ENCODE assay signal across 1 cellular context in genomic region chr17:42561908-42562844, GRCh38.
TF ChIP-seq lines count a peak whose summit lies in the region.

Gene COASY, plus strand, starts transcription at chr17:42562148. Its CDS starts 475 bp downstream, at chr17:42562623.

TF ChIP-seq in K562, 482 proteins besides CTCF, POLR2A, EP300 and RAD21 (continued from another document and continues in another):
- TF ChIP-seq UBTF (IDR thresholded peaks at IDR 0.05; ENCODE audit: borderline replicate concordance in 1 of 2, low read depth in 2 of 2, low read length in 2 of 2) (no peak), HMGXB4 (CRISPR knock-in tag; IDR thresholded peaks at IDR 0.05) (no peak), REST (CRISPR knock-in tag; IDR thresholded peaks at IDR 0.05; ENCODE audit: low read depth) (no peak), FOSL1 (tag; conservative IDR thresholded peaks at IDR 0.05) (no peak), ZNF696 (CRISPR knock-in tag; conservative IDR thresholded peaks at IDR 0.05) (no peak), ZNF395 (CRISPR knock-in tag; IDR thresholded peaks at IDR 0.05) (peak; percentile 29; the same call in 1 of the 2 replicates), ZNF511 (CRISPR knock-in tag; IDR thresholded peaks at IDR 0.05) (0 out of 2 replicates have a peak, but pooled peaks have one; percentile 25), RBM34 (IDR thresholded peaks at IDR 0.05; ENCODE audit: borderline replicate concordance, insufficient read depth, low read length) (no peak), MTA2 (IDR thresholded peaks at IDR 0.05; ENCODE audit: low read depth) (peak; percentile 57; the same call in 1 of the 2 replicates), MCM7 (IDR thresholded peaks at IDR 0.05) (no peak), CEBPZ (IDR thresholded peaks at IDR 0.05; ENCODE audit: borderline replicate concordance, low read depth, low read length) (no peak), ZNF551 (CRISPR knock-in tag; IDR thresholded peaks at IDR 0.05) (no peak), ZKSCAN1 (IDR thresholded peaks at IDR 0.05; ENCODE audit: low read depth, low read length) (no peak; the same call in 1 of the 2 replicates), HDAC3 (IDR thresholded peaks at IDR 0.05; ENCODE audit: borderline replicate concordance, partially characterized antibody) (peak; percentile 87), ZNF589 (CRISPR knock-in tag; IDR thresholded peaks at IDR 0.05; ENCODE audit: low read depth) (no peak), SIN3B (IDR thresholded peaks at IDR 0.05; ENCODE audit: low read depth) (peak; percentile 92), LEF1 (IDR thresholded peaks at IDR 0.05) (no peak), ZBTB9 (CRISPR knock-in tag; IDR thresholded peaks at IDR 0.05) (no peak), ZNF449 (CRISPR knock-in tag; IDR thresholded peaks at IDR 0.05) (no peak), BRCA1 (IDR thresholded peaks at IDR 0.05) (no peak), BRCA1 (CRISPR knock-in tag; IDR thresholded peaks at IDR 0.05) (no peak), MAZ (CRISPR knock-in tag; conservative IDR thresholded peaks at IDR 0.05 in 1 of 2, IDR thresholded peaks at IDR 0.05 in 1 of 2) (peak in 1 of 2 experiments; percentile 65; a peak in 2 of 4 replicates)
